In genomic region chr9:135255843-135256567, GRCh38 we compare ENCODE assay signal across 29 cellular contexts.
"Had no signal": no experiment of that assay in that cellular context is flagged by ENCODE, and none has a peak within 500 bp of the region (broad histone marks: within the 10 kb centered on the region; RNA-seq: fewer than 3 reads in every experiment).

No MANE protein-coding gene starts in this region.

- H3K4me3 Mint-ChIP-seq: activated naive CD4-positive, alpha-beta T cell treated with anti-CD3 and anti-CD28 coated beads, Interleukin-2, amount 10 ng/mL, durations not matched to agents 7 days and 5 days; activated naive CD8-positive, alpha-beta T cell treated with anti-CD3 and anti-CD28 coated beads, Interleukin-2, amount 10 ng/mL, durations not matched to agents 7 days and 5 days; naive thymus-derived CD8-positive, alpha-beta T cell; stimulated activated memory B cell treated with anti-CD40 and anti-IgM and Interleukin-4, amounts not matched to agents 10 μg/mL and 1 μg/mL and 100 μg/mL, for 72 hours; stimulated activated naive CD8-positive, alpha-beta T cell treated with anti-CD3 and anti-CD28 coated beads, Interleukin-15, amount 100 ng/mL, for 72 hours; T-cell; T-helper 2 cell treated with Interferon-gamma antibody and Interleukin-4, amounts not matched to agents 5 μg/mL and 100 μg/mL, for 36 hours; type B pancreatic cell had no signal

- H3K27ac ChIP-seq: epithelial cell of prostate, esophagus squamous epithelium, neural progenitor cell, vagina had no signal

- DNase-seq: activated CD4-positive, alpha-beta T cell treated with anti-CD3 and anti-CD28 coated beads for 48 hours; activated CD4-positive, alpha-beta T cell treated with anti-CD3 and anti-CD28 coated beads, Interleukin-2, amount 50 U/mL, for 48 hours; activated CD8-positive, alpha-beta memory T cell treated with anti-CD3 and anti-CD28 coated beads for 24 hours; activated gamma-delta T cell; activated naive CD4-positive, alpha-beta T cell treated with anti-CD3 and anti-CD28 coated beads, Interleukin-2, amount 10 ng/mL, durations not matched to agents 7 days and 5 days; activated naive CD8-positive, alpha-beta T cell treated with anti-CD3 and anti-CD28 coated beads, Interleukin-2, amount 10 ng/mL, durations not matched to agents 7 days and 5 days; activated T-cell treated with anti-CD3 and anti-CD28 coated beads, Interleukin-2, amount 50 U/mL, for 1 hour; central memory CD4-positive, alpha-beta T cell; dermis blood vessel endothelial cell; effector CD4-positive, alpha-beta T cell; esophagus squamous epithelium; foreskin melanocyte; mesenchymal stem cell; small intestine; stimulated activated CD4-positive, alpha-beta T cell treated with anti-CD3 and anti-CD28 coated beads, Interleukin-1b, Interleukin-23, amount 100 ng/mL, for 48 hours; stimulated activated CD4-positive, alpha-beta T cell treated with anti-CD3 and anti-CD28 coated beads, Interleukin-4, amount 100 ng/mL, for 4 hours; stimulated activated CD8-positive, alpha-beta memory T cell treated with anti-CD3 and anti-CD28 coated beads, Interleukin-4, amount 100 ng/mL, for 48 hours; stimulated activated naive CD8-positive, alpha-beta T cell treated with anti-CD3 and anti-CD28 coated beads, Interleukin-15, amount 100 ng/mL, for 72 hours; substantia nigra; T-cell had no signal

- H3K4me3 ChIP-seq: esophagus squamous epithelium, neural progenitor cell, vagina had no signal

- H3K27me3 ChIP-seq: vagina had no signal

- H3K9me3 Mint-ChIP-seq: activated naive CD4-positive, alpha-beta T cell treated with anti-CD3 and anti-CD28 coated beads, Interleukin-2, amount 10 ng/mL, durations not matched to agents 7 days and 5 days; activated naive CD8-positive, alpha-beta T cell treated with anti-CD3 and anti-CD28 coated beads, Interleukin-2, amount 10 ng/mL, durations not matched to agents 7 days and 5 days; naive thymus-derived CD8-positive, alpha-beta T cell; neural progenitor cell; stimulated activated memory B cell treated with anti-CD40 and anti-IgM and Interleukin-4, amounts not matched to agents 10 μg/mL and 1 μg/mL and 100 μg/mL, for 72 hours; stimulated activated naive CD8-positive, alpha-beta T cell treated with anti-CD3 and anti-CD28 coated beads, Interleukin-15, amount 100 ng/mL, for 72 hours; T-cell; T-helper 2 cell treated with Interferon-gamma antibody and Interleukin-4, amounts not matched to agents 5 μg/mL and 100 μg/mL, for 36 hours; type B pancreatic cell had no signal

- H3K9me3 ChIP-seq: esophagus squamous epithelium, vagina had no signal

- H3K36me3 ChIP-seq: esophagus squamous epithelium, neural progenitor cell, vagina had no signal

- H3K4me1 ChIP-seq: esophagus squamous epithelium, vagina had no signal

- ATAC-seq: activated CD4-positive, CD25-positive, alpha-beta regulatory T cell treated with anti-CD3 and anti-CD28 coated beads, Interleukin-2, amount 50 U/mL, for 24 hours; naive thymus-derived CD8-positive, alpha-beta T cell; sciatic nerve; stimulated activated memory B cell treated with anti-CD40 and anti-IgM and Interleukin-4, amounts not matched to agents 10 μg/mL and 1 μg/mL and 100 μg/mL, for 72 hours; stimulated activated naive CD8-positive, alpha-beta T cell treated with anti-CD3 and anti-CD28 coated beads, Interleukin-15, amount 100 ng/mL, for 72 hours; T-cell had no signal

- H3K4me1 Mint-ChIP-seq: activated naive CD4-positive, alpha-beta T cell treated with anti-CD3 and anti-CD28 coated beads, Interleukin-2, amount 10 ng/mL, durations not matched to agents 7 days and 5 days; activated naive CD8-positive, alpha-beta T cell treated with anti-CD3 and anti-CD28 coated beads, Interleukin-2, amount 10 ng/mL, durations not matched to agents 7 days and 5 days; stimulated activated naive CD8-positive, alpha-beta T cell treated with anti-CD3 and anti-CD28 coated beads, Interleukin-15, amount 100 ng/mL, for 72 hours; T-cell had no signal

- H3K9ac ChIP-seq: neural progenitor cell had no signal

- H3K36me3 Mint-ChIP-seq: activated naive CD4-positive, alpha-beta T cell treated with anti-CD3 and anti-CD28 coated beads, Interleukin-2, amount 10 ng/mL, durations not matched to agents 7 days and 5 days; activated naive CD8-positive, alpha-beta T cell treated with anti-CD3 and anti-CD28 coated beads, Interleukin-2, amount 10 ng/mL, durations not matched to agents 7 days and 5 days; naive thymus-derived CD8-positive, alpha-beta T cell; neural progenitor cell; stimulated activated memory B cell treated with anti-CD40 and anti-IgM and Interleukin-4, amounts not matched to agents 10 μg/mL and 1 μg/mL and 100 μg/mL, for 72 hours; T-cell; type B pancreatic cell had no signal

- H3K27ac Mint-ChIP-seq: activated naive CD4-positive, alpha-beta T cell treated with anti-CD3 and anti-CD28 coated beads, Interleukin-2, amount 10 ng/mL, durations not matched to agents 7 days and 5 days; activated naive CD8-positive, alpha-beta T cell treated with anti-CD3 and anti-CD28 coated beads, Interleukin-2, amount 10 ng/mL, durations not matched to agents 7 days and 5 days; naive thymus-derived CD8-positive, alpha-beta T cell; stimulated activated memory B cell treated with anti-CD40 and anti-IgM and Interleukin-4, amounts not matched to agents 10 μg/mL and 1 μg/mL and 100 μg/mL, for 72 hours; T-cell; T-helper 2 cell treated with Interferon-gamma antibody and Interleukin-4, amounts not matched to agents 5 μg/mL and 100 μg/mL, for 36 hours; type B pancreatic cell had no signal
